14 cellular contexts compared by ENCODE assay signal in genomic region chr7:29557954-29558353, GRCh38. TPM values are rescaled to one million over a fixed set of nuclear protein-coding genes. Genes with fewer than 3 reads are reported as not detected.
DNase-seq lines count a peak whose midpoint lies in the region; ATAC-seq and TF ChIP-seq lines count a peak whose summit lies in the region.
"Had no signal": no experiment of that assay in that cellular context is flagged by ENCODE, and none has a peak within 500 bp of the region (broad histone marks: within the 10 kb centered on the region; RNA-seq: fewer than 3 reads in every experiment).

No MANE protein-coding gene starts in this region.

- no peak overlapping the region for H3K4me3 ChIP-seq in fibroblast of pulmonary artery (replicated peaks; ENCODE audit: low read depth, low read length)
- H3K4me3 ChIP-seq: coronary artery had no signal

- ATAC-seq in SK-N-SH treated with all-trans-retinoic acid at 6 μM for 48 hours: peak; percentile 94
- ATAC-seq in HG02642 (IDR thresholded peaks at IDR 0.05; ENCODE audit: poor library complexity, unreplicated experiment): no peak

- peak; percentile 5 for DNase-seq in G401 (ENCODE audit: low spot score)
- DNase-seq in fibroblast of pulmonary artery (ENCODE audit: low read depth): peak; percentile 42
- peak; percentile 24 for DNase-seq in mucosa of gallbladder (ENCODE audit: low spot score)
- no peak for DNase-seq in NCI-H774 (lab: John Stamatoyannopoulos, UW)
- no peak for DNase-seq in NCI-H1930 (lab: John Stamatoyannopoulos, UW)
- no peak for DNase-seq in NCI-H748 treated with DMSO at 0.1 percent for 48 hours (lab: John Stamatoyannopoulos, UW)
- DNase-seq: activated T-cell treated with anti-CD3 and anti-CD28 coated beads for 4 hours; CD4-positive, CD25-positive, alpha-beta regulatory T cell; left cardiac atrium; NCI-H1092 treated with DMSO at 0.1 percent for 48 hours; NCI-H524 treated with DMSO at 0.1 percent for 48 hours had no signal

- TF ChIP-seq CTCF in fibroblast of pulmonary artery (IDR thresholded peaks at IDR 0.05; ENCODE audit: low read length, missing control alignments): no peak

- in situ Hi-C loops in G401 (cut with HindIII; ENCODE audit: low sequenced_read_pairs): no loop called here

TF ChIP-seq in SK-N-SH treated with all-trans-retinoic acid at 6 μM for 48 hours, 23 proteins besides CTCF, POLR2A, EP300 and RAD21:
- TF ChIP-seq TOX (CRISPR knock-in tag; IDR thresholded peaks at IDR 0.05; ENCODE audit: borderline replicate concordance) (peak; percentile 49; the same call in 1 of the 2 replicates), PATZ1 (CRISPR knock-in tag; IDR thresholded peaks at IDR 0.05; ENCODE audit: borderline replicate concordance) (no peak)
TF ChIP-seq in SK-N-SH treated with all-trans-retinoic acid at 6 μM for 48 hours: peak in this region for 1.

RNA-seq across cellular contexts. Expression of gene PRR15, which starts 5.7 kb away (rescaled TPM):
- total RNA-seq in G401 (2014; rRNA removed; shearing (Covaris generic)): not detected in 2 replicates
- 46.1 TPM for total RNA-seq in mucosa of gallbladder
- total RNA-seq: CD4-positive, CD25-positive, alpha-beta regulatory T cell had no signal

Comparison
In these comparisons a context has a peak if more than half of its experiments do, and no peak if none do; other contexts are left out.
1. DNase-seq: peak in G401 (single experiment), fibroblast of pulmonary artery (single experiment) and mucosa of gallbladder (single experiment); none in NCI-H774 (single experiment), NCI-H1930 (0 of 2) and NCI-H748 treated with DMSO at 0.1 percent for 48 hours (single experiment).
2. RNA of gene PRR15, which starts 5.7 kb away (total RNA-seq): 46.1 TPM in mucosa of gallbladder (single experiment); not detected in G401; every median in the first group is over 10 times any median in the second.